16 cellular contexts compared by ENCODE assay signal in the genomic region with DNA sequence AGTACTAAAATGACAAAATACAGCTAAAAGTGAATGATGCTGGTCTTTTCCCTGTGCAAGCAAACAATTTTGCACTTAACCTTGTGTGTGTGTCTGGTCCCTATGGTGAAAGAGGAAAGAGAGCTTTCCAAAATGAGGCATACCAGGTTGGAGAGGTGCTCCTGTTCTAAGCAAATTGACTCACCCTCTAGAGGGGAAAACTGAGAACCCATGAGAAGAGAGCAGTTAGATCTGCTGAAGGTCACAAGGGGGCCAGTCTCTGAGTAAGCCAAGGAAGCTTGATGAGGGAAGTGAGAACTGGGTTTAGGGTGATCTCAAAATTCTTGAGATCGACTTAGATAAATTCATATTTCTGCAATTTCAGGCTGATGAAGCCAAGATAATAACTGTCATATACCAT.
"Had no signal": no experiment of that assay in that cellular context is flagged by ENCODE, and none has a peak within 500 bp of the region (broad histone marks: within the 10 kb centered on the region; RNA-seq: fewer than 3 reads in every experiment).

No MANE protein-coding gene starts in this region.

- H3K4me1 ChIP-seq: body of pancreas, colonic mucosa, left ventricle myocardium inferior, thyroid gland had no signal

- ATAC-seq: activated T-helper 17 cell treated with anti-CD3 and anti-CD28 coated beads, Interleukin-2, amount 50 U/mL, for 72 hours; body of pancreas had no signal

- H3K27ac ChIP-seq: body of pancreas, colonic mucosa, left ventricle myocardium inferior, thyroid gland had no signal

- H3K4me3 ChIP-seq: body of pancreas, colonic mucosa, left ventricle myocardium inferior, thyroid gland had no signal

- H3K9me3 ChIP-seq: body of pancreas, colonic mucosa, left ventricle myocardium inferior, thyroid gland had no signal

- DNase-seq: activated CD4-positive, alpha-beta memory T cell treated with anti-CD3 and anti-CD28 coated beads for 36 hours; activated CD4-positive, alpha-beta T cell treated with anti-CD3 and anti-CD28 coated beads for 4 hours; activated naive CD4-positive, alpha-beta T cell; activated naive CD8-positive, alpha-beta T cell treated with anti-CD3 and anti-CD28 coated beads, Interleukin-2, amount 10 ng/mL, durations not matched to agents 7 days and 5 days; activated T-cell treated with anti-CD3 and anti-CD28 coated beads, Interleukin-2, amount 50 U/mL, for 1 hour; amygdala; body of pancreas; caudate nucleus; colonic mucosa; erythroblast; left ventricle myocardium inferior; stimulated activated CD4-positive, alpha-beta T cell treated with anti-CD3 and anti-CD28 coated beads, Interleukin-12 subunit alpha, Interleukin-12 subunit beta, amount 100 ng/mL, for 4 hours; stimulated activated CD4-positive, alpha-beta T cell treated with anti-CD3 and anti-CD28 coated beads, Interleukin-1b, Interleukin-23, amount 100 ng/mL, for 48 hours; stimulated activated naive CD4-positive, alpha-beta T cell treated with Interleukin-2 at 50 U/mL for 16 hours; thyroid gland had no signal

- H3K36me3 ChIP-seq: colonic mucosa, left ventricle myocardium inferior, thyroid gland had no signal

- H3K27me3 ChIP-seq: body of pancreas, colonic mucosa, thyroid gland had no signal
